20 cellular contexts compared by ENCODE assay signal in the genomic region with DNA sequence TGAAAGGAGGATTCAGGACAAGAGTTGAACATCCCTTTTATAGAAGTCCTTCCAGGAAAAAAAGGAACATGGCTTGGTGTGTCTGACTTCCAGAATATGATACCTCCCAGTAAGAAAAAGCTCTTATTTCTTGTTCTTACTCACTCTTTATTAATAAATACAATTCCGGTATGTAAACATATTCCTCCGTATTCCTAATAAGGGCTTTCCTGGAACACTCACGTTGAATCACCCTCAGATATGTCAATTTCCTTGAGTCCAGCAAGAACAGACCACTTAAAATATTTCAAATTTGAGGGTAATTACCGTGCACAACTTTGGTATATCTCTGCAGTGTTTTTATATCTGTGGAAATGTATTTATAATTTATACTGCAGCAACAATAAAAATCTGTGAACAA.
DNase-seq lines count a peak whose midpoint lies in the region; ATAC-seq and TF ChIP-seq lines count a peak whose summit lies in the region.
"Had no signal": no experiment of that assay in that cellular context is flagged by ENCODE, and none has a peak within 500 bp of the region (broad histone marks: within the 10 kb centered on the region; RNA-seq: fewer than 3 reads in every experiment).

No MANE protein-coding gene starts in this region.

- intact Hi-C loops in A673 (cut with micrococcal nuclease; ENCODE audit: unreplicated experiment) = no loop called here

- H3K4me3 ChIP-seq in choroid plexus epithelial cell (ENCODE audit: low read depth, low read length) (no peak overlapping the region), A673 (ENCODE audit: low read depth, low read length, poor library complexity, severe bottlenecking) (no peak overlapping the region)
- H3K4me3 ChIP-seq: HAP-1, MG63, PC-9 had no signal

- no TSS peak for BruUV-seq in A673 (replicated peaks; lab: Mats Ljungman, UMichigan)

- no peak overlapping the region for H3K27ac ChIP-seq in A673 (ENCODE audit: low read depth, low read length, poor library complexity, severe bottlenecking)
- H3K27ac ChIP-seq: PC-9 had no signal

- no peaks in the 10 kb centered on the region for H3K9me3 ChIP-seq in A673 (ENCODE audit: low read depth, low read length, poor library complexity, severe bottlenecking)
- H3K9me3 ChIP-seq: HAP-1, MG63 had no signal

- CTCF ChIA-PET in A673 (lab: Charles Lee) = no interaction called here

- peak; percentile 96 for DNase-seq in HCEC 1CT
- DNase-seq in RKO (ENCODE audit: low spot score) = peak; percentile 23
- peak; percentile 56 for DNase-seq in choroid plexus epithelial cell (ENCODE audit: low read depth)
- peak; percentile 20 for DNase-seq in hepatic stellate cell (ENCODE audit: low spot score)
- no peak for DNase-seq in A673 (ENCODE audit: low spot score)
- no peak for DNase-seq in activated T-cell treated with anti-CD3 and anti-CD28 coated beads, Interleukin-2, amount 50 U/mL, for 48 hours
- DNase-seq: ACHN; Calu3; CD4-positive, alpha-beta T cell; KG1; MG63; NCI-H1092; NCI-H146; NCI-H2081; NCI-H748 treated with DMSO at 0.1 percent for 48 hours; PC-9 had no signal

- peaks cover 3% of the 10 kb centered on the region for H3K36me3 ChIP-seq in A673 (ENCODE audit: insufficient read depth, low read length, poor library complexity, severe bottlenecking)
- H3K36me3 ChIP-seq: HAP-1, MG63 had no signal

- TF ChIP-seq CTCF in choroid plexus epithelial cell (conservative IDR thresholded peaks at IDR 0.05; ENCODE audit: low read depth, low read length) (no peak), A673 (conservative IDR thresholded peaks at IDR 0.05; ENCODE audit: low read depth, low read length) (no peak)

- H3K4me1 ChIP-seq in A673 (ENCODE audit: insufficient read depth, low read length, poor library complexity, severe bottlenecking) = peaks cover 9% of the 10 kb centered on the region

- POLR2A ChIA-PET in A673 (lab: Charles Lee; ENCODE audit: low non-redundant PET) = no interaction called here

- ATAC-seq in GM19328 (IDR thresholded peaks at IDR 0.05; ENCODE audit: unreplicated experiment) (no peak), GM18909 (IDR thresholded peaks at IDR 0.05; ENCODE audit: poor library complexity, unreplicated experiment) (no peak)
- ATAC-seq: Right ventricle myocardium inferior had no signal

- no peaks in the 10 kb centered on the region for H3K27me3 ChIP-seq in A673 (replicated peaks; ENCODE audit: insufficient read depth, low read depth, low read length, poor library complexity)
- H3K27me3 ChIP-seq: MG63 had no signal

Comparison
In these comparisons a context has a peak if more than half of its experiments do, and no peak if none do; other contexts are left out.
1. DNase-seq: peak in HCEC 1CT (single experiment), RKO (single experiment), choroid plexus epithelial cell (single experiment) and hepatic stellate cell (single experiment); none in A673 (single experiment) and activated T-cell treated with anti-CD3 and anti-CD28 coated beads, Interleukin-2, amount 50 U/mL, for 48 hours (0 of 2).